ENCODE assay signal across 8 cellular contexts in genomic region chr17:15999974-16000827, GRCh38. TPM values are rescaled to one million over a fixed set of nuclear protein-coding genes. Genes with fewer than 3 reads are reported as not detected.
DNase-seq lines count a peak whose midpoint lies in the region; TF ChIP-seq lines count a peak whose summit lies in the region.

No MANE protein-coding gene starts in this region.

- H3K36me3 ChIP-seq in skeletal muscle tissue (ENCODE audit: control insufficient read depth in 3 of 3, insufficient read depth in 3 of 3, low read length in 3 of 3), result peaks cover 24 to 47% (median 26%) of the 10 kb centered on the region in 3 donors

- no peaks in the 10 kb centered on the region for H3K27me3 ChIP-seq in skeletal muscle tissue (ENCODE audit: control insufficient read depth in 3 of 3, insufficient read depth in 3 of 3, low read length in 3 of 3)

- no peak for TF ChIP-seq CTCF in HFF-Myc (IDR thresholded peaks at IDR 0.05; ENCODE audit: low read depth, low read length, missing control alignments)

- H3K4me1 ChIP-seq in skeletal muscle tissue (ENCODE audit: control insufficient read depth in 3 of 3, insufficient read depth in 3 of 3, low read length in 3 of 3), result peaks cover 9 to 19% (median 15%) of the 10 kb centered on the region in 3 donors

- H3K27ac ChIP-seq in angular gyrus (ENCODE audit: low read depth, low read length) (peak overlapping the region; percentile 99), skeletal muscle tissue (ENCODE audit: low read depth, low read length) (peak overlapping the region; percentile 87)

- DNase-seq in activated CD4-positive, alpha-beta T cell treated with anti-CD3 and anti-CD28 coated beads for 48 hours, result peak; percentile 52
- no peak for DNase-seq in activated CD4-positive, alpha-beta T cell treated with anti-CD3 and anti-CD28 coated beads, Interleukin-2, amount 50 U/mL, for 1 hour
- no peak for DNase-seq in HFF-Myc (ENCODE audit: extremely low read depth, low read depth)
- DNase-seq in NCI-H128 (lab: John Stamatoyannopoulos, UW; ENCODE audit: unreplicated experiment), result peak; percentile 12
- DNase-seq in iPS-NIHi11 (ENCODE audit: low spot score), result peak; percentile 86
- DNase-seq in activated CD4-positive, CD25-positive, alpha-beta regulatory T cell treated with anti-CD3 and anti-CD28 coated beads, Interleukin-2, amount 50 U/mL, for 72 hours, result no peak

- H3K9me3 ChIP-seq in skeletal muscle tissue (ENCODE audit: control insufficient read depth in 3 of 3, low read length in 3 of 3), result no peaks in the 10 kb centered on the region

- H3K9ac ChIP-seq in skeletal muscle tissue (ENCODE audit: low read depth in 1 of 3, low read length in 3 of 3), result peak overlapping the region; percentile 83 to 94 (median 85)

- H3K4me3 ChIP-seq in HFF-Myc (replicated peaks; ENCODE audit: low read depth, low read length) (peak overlapping the region; percentile 71), skeletal muscle tissue (ENCODE audit: low read length in 3 of 3) (peak overlapping the region; percentile 84 to 92 (median 92))

RNA-seq across cellular contexts. Expression of gene TTC19, which starts 0.6 kb away (rescaled TPM):
- 15.7 TPM for total RNA-seq in skeletal muscle tissue

RNA-seq across cellular contexts. Expression of gene ZSWIM7, which starts 0.7 kb away (rescaled TPM):
- total RNA-seq in skeletal muscle tissue, result 24.5 TPM

RNA-seq across cellular contexts. Expression of gene ADORA2B, which starts 55.3 kb away (rescaled TPM):
- 3.1 TPM for total RNA-seq in skeletal muscle tissue

Comparison
In these comparisons a context has a peak if more than half of its experiments do, and no peak if none do; other contexts are left out.
1. DNase-seq: peak in activated CD4-positive, alpha-beta T cell treated with anti-CD3 and anti-CD28 coated beads for 48 hours (single experiment), NCI-H128 (single experiment) and iPS-NIHi11 (single experiment); none in activated CD4-positive, alpha-beta T cell treated with anti-CD3 and anti-CD28 coated beads, Interleukin-2, amount 50 U/mL, for 1 hour (single experiment), HFF-Myc (single experiment) and activated CD4-positive, CD25-positive, alpha-beta regulatory T cell treated with anti-CD3 and anti-CD28 coated beads, Interleukin-2, amount 50 U/mL, for 72 hours (single experiment).